8 cellular contexts compared by ENCODE assay signal in the genomic region with DNA sequence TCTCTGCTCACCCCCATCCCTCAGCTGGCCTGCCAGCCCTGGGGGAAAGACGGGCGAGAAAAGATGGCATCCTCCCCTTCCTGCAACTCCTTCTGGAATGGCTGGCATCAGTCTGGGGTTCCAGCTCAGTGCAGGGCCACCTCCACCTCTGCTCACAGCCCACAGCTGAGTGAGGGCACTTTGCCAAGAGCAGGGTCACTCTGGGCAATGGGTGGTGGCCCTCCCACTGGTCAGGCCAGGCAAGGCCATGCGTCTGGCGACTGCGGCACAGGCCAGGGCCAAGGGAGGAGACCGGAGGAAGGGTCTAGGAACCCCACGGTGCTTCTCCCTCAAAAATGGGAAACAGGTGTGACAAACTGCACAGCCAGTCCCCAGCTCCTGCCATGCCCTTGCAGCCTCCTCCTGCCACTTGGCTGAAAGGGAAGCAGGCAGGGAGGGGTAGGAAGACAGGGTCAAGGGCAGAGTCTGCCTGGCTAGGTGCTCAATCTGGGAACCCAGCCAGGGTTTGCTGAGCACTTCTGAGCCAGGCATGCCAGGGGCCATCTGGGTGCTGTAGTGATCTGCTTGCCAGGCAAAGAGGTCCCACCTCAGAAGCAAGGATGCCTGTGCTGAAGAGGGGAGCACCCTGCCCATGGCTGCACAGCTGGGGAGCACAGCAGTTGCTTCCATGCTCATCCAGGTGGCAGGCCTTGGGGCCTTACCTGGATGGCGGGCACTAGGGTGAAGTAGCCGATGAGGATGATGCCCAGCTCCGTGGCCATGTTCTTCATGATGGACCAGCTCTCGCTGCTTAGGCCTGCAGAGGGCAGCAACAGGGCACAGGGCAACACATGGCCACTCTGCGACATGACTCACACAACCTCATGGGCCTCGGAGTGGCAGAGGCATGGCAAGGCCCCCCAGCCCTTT. TPM values are rescaled to one million over a fixed set of nuclear protein-coding genes. Genes with fewer than 3 reads are reported as not detected.
A peak's percentile ranks its signal among the peaks of the same experiment; 100 is the strongest.
DNase-seq lines count a peak whose midpoint lies in the region; ATAC-seq and TF ChIP-seq lines count a peak whose summit lies in the region.

No MANE protein-coding gene starts in this region.

- no peak for ATAC-seq in activated T-cell treated with anti-CD3 and anti-CD28 coated beads, Interleukin-2, amount 50 U/mL, for 4 hours
- ATAC-seq in heart right ventricle (peak; percentile 41 to 79 (median 60)), GM19035 (IDR thresholded peaks at IDR 0.05; ENCODE audit: unreplicated experiment) (no peak)

- peaks cover 8 to 21% (median 12%) of the 10 kb centered on the region in 4 donors for H3K4me1 Mint-ChIP-seq in CD4-positive, alpha-beta memory T cell
- peaks cover 16% of the 10 kb centered on the region for H3K4me1 Mint-ChIP-seq in activated T-cell treated with anti-CD3 and anti-CD28 coated beads, Interleukin-2, amount 50 U/mL, for 4 hours (ENCODE audit: low read depth)

- no peaks in the 10 kb centered on the region for H3K27me3 ChIP-seq in CD4-positive, alpha-beta memory T cell (ENCODE audit: insufficient read depth, low read length)
- no peaks in the 10 kb centered on the region for H3K27me3 ChIP-seq in HUES48 (ENCODE audit: control insufficient read depth, insufficient read depth, low read length)
- H3K27me3 ChIP-seq in heart right ventricle, result no peaks in the 10 kb centered on the region

- DNase-seq in CD4-positive, alpha-beta memory T cell, result no peak
- no peak for DNase-seq in activated T-cell treated with anti-CD3 and anti-CD28 coated beads, Interleukin-2, amount 50 U/mL, for 4 hours
- DNase-seq in heart right ventricle, result peak; percentile 57 to 66
- DNase-seq in LoVo (ENCODE audit: low spot score), result no peak
- no peak for DNase-seq in effector CD4-positive, alpha-beta T cell

- 72 to 79% methylated on average over 13 of the region's 13 CpGs for WGBS in heart right ventricle, 2 donors

- H3K36me3 ChIP-seq in CD4-positive, alpha-beta memory T cell (ENCODE audit: insufficient read depth, low read length), result peaks cover 17% of the 10 kb centered on the region
- H3K36me3 ChIP-seq in HUES48 (ENCODE audit: control insufficient read depth, insufficient read depth, low read length) (peaks cover 59% of the 10 kb centered on the region), heart right ventricle (peaks cover 0 to 82% (median 17%) of the 10 kb centered on the region in 9 donors)

- H3K4me3 ChIP-seq in CD4-positive, alpha-beta memory T cell (ENCODE audit: low read length in 2 of 2), result no peak overlapping the region
- no peak overlapping the region for H3K4me3 ChIP-seq in HUES48 (ENCODE audit: low read depth, low read length)
- H3K4me3 ChIP-seq in heart right ventricle, result peak overlapping the region in 1 of 10 donors; percentile 6
- no peak overlapping the region for H3K4me3 ChIP-seq in skin epidermis

- TF ChIP-seq CTCF in heart right ventricle (IDR thresholded peaks at IDR 0.05), result peak in 6 of 9 donors; percentile 19 to 41 (median 27)

- H3K9me3 ChIP-seq in CD4-positive, alpha-beta memory T cell (ENCODE audit: control insufficient read depth in 1 of 2, low read length in 2 of 2), result no peaks in the 10 kb centered on the region
- no peaks in the 10 kb centered on the region for H3K9me3 ChIP-seq in HUES48 (ENCODE audit: control insufficient read depth, insufficient read depth, low read length)
- H3K9me3 ChIP-seq in heart right ventricle, result no peaks in the 10 kb centered on the region

- H3K27ac Mint-ChIP-seq in CD4-positive, alpha-beta memory T cell, result peak overlapping the region; percentile 98 to 99 (median 99)

- H3K9ac ChIP-seq in HUES48 (ENCODE audit: low read depth, low read length), result no peak overlapping the region

- H3K36me3 Mint-ChIP-seq in CD4-positive, alpha-beta memory T cell, result peaks cover 9 to 40% of the 10 kb centered on the region in 2 donors
- peaks cover 15% of the 10 kb centered on the region for H3K36me3 Mint-ChIP-seq in activated T-cell treated with anti-CD3 and anti-CD28 coated beads, Interleukin-2, amount 50 U/mL, for 4 hours (ENCODE audit: insufficient read depth)

- intact Hi-C loops in CD4-positive, alpha-beta memory T cell (cut with micrococcal nuclease), result loop anchor here (1.0 to 2.0 kb wide), 4 partner anchors 41 to 367 kb away; partner anchors contain the start of genes ELP6 and PTPN23
- intact Hi-C loops in heart right ventricle (cut with DNase I), result loop anchor here in 9 of 10 donors (1.0 to 5.0 kb wide), 4 partner anchors 53 to 55 kb away; partner anchors contain the start of gene SCAP (in 5 of the 9)

- peak overlapping the region in 1 of 8 donors; percentile 77 for H3K4me3 Mint-ChIP-seq in CD4-positive, alpha-beta memory T cell
- H3K4me3 Mint-ChIP-seq in activated T-cell treated with anti-CD3 and anti-CD28 coated beads, Interleukin-2, amount 50 U/mL, for 4 hours, result peak overlapping the region; percentile 67

- CTCF ChIA-PET in CD4-positive, alpha-beta memory T cell (lab: Charles Lee; ENCODE audit: partially characterized antibody), result interaction anchor here (0.6 to 4.7 kb wide), 23 partner anchors 8 to 402 kb away, joined by 3 to 69 read pairs (median 4); partner anchors contain the start of genes ELP6, PTPN23 and SCAP

- no peaks in the 10 kb centered on the region for H3K27me3 Mint-ChIP-seq in CD4-positive, alpha-beta memory T cell
- H3K27me3 Mint-ChIP-seq in activated T-cell treated with anti-CD3 and anti-CD28 coated beads, Interleukin-2, amount 50 U/mL, for 4 hours (ENCODE audit: low read depth), result no peaks in the 10 kb centered on the region

- POLR2A ChIA-PET in CD4-positive, alpha-beta memory T cell (lab: Charles Lee; ENCODE audit: partially characterized antibody), result interaction anchor here (1.3 to 3.1 kb wide), 4 partner anchors 17 to 92 kb away, joined by 3 to 27 read pairs (median 6); partner anchors contain the start of genes ELP6, PTPN23 and SCAP

- no peaks in the 10 kb centered on the region for H3K9me3 Mint-ChIP-seq in CD4-positive, alpha-beta memory T cell
- no peaks in the 10 kb centered on the region for H3K9me3 Mint-ChIP-seq in activated T-cell treated with anti-CD3 and anti-CD28 coated beads, Interleukin-2, amount 50 U/mL, for 4 hours

- peak overlapping the region; percentile 69 for H3K27ac ChIP-seq in CD4-positive, alpha-beta memory T cell (ENCODE audit: low read depth, low read length)
- peak overlapping the region; percentile 80 for H3K27ac ChIP-seq in HUES48 (ENCODE audit: low read depth, low read length)
- peak overlapping the region in 9 of 10 donors; percentile 45 to 87 (median 76) for H3K27ac ChIP-seq in heart right ventricle
- H3K27ac ChIP-seq in skin epidermis, result peak overlapping the region in 18 of 21 experiments; percentile 20 to 84 (median 72)

- peaks cover 18% of the 10 kb centered on the region for H3K4me1 ChIP-seq in CD4-positive, alpha-beta memory T cell (ENCODE audit: insufficient read depth, low read length)
- no peaks in the 10 kb centered on the region for H3K4me1 ChIP-seq in HUES48 (ENCODE audit: control insufficient read depth, insufficient read depth, low read length)
- peaks cover 10 to 24% (median 16%) of the 10 kb centered on the region in 9 donors for H3K4me1 ChIP-seq in heart right ventricle

RNA-seq across cellular contexts. Expression of gene PTPN23, which starts 41.2 kb away (rescaled TPM):
- total RNA-seq in CD4-positive, alpha-beta memory T cell, result 10 to 100 TPM; 50.0 to 53.9 TPM
- 1 to 10 TPM in 1 of 2 donors, under 1 TPM in 1; 0.46 to 4.3 TPM for polyA plus RNA-seq in CD4-positive, alpha-beta memory T cell
- total RNA-seq in activated T-cell treated with anti-CD3 and anti-CD28 coated beads, Interleukin-2, amount 50 U/mL, for 4 hours, result 10 to 100 TPM; 34.9 to 44.8 (median 42.2) TPM
- total RNA-seq in heart right ventricle, result 10 to 100 TPM; 16.4 to 23.4 (median 19.6) TPM
- polyA plus RNA-seq in heart right ventricle, result 10 to 100 TPM in 1 of 2 donors, 1 to 10 TPM in 1; 9.2 to 23.0 TPM

RNA-seq across cellular contexts. Expression of gene SCAP, which starts 53.7 kb away (rescaled TPM):
- total RNA-seq in CD4-positive, alpha-beta memory T cell, result 10 to 100 TPM; 85.7 to 88.1 TPM
- polyA plus RNA-seq in CD4-positive, alpha-beta memory T cell, result 10 to 100 TPM; 37.7 to 56.4 TPM
- 10 to 100 TPM; 71.8 to 91.5 (median 90.1) TPM for total RNA-seq in activated T-cell treated with anti-CD3 and anti-CD28 coated beads, Interleukin-2, amount 50 U/mL, for 4 hours
- total RNA-seq in heart right ventricle, result 10 to 100 TPM; 31.7 to 56.7 (median 40.4) TPM
- polyA plus RNA-seq in heart right ventricle, result 10 to 100 TPM; 38.8 to 44.0 TPM

Comparison
In these comparisons a context has a peak if more than half of its experiments do, and no peak if none do; other contexts are left out.
1. DNase-seq: peak in heart right ventricle (2 of 2); none in CD4-positive, alpha-beta memory T cell (0 of 5), activated T-cell treated with anti-CD3 and anti-CD28 coated beads, Interleukin-2, amount 50 U/mL, for 4 hours (single experiment), LoVo (single experiment) and effector CD4-positive, alpha-beta T cell (single experiment).
2. ATAC-seq: peak in heart right ventricle (8 of 8); none in activated T-cell treated with anti-CD3 and anti-CD28 coated beads, Interleukin-2, amount 50 U/mL, for 4 hours (0 of 2) and GM19035 (single experiment).
3. Peak in every context shown above with its lines, with median percentiles within 50 percentile points of each other: H3K27ac ChIP-seq.